Comparison of ENCODE assay signal across 8 cellular contexts in genomic region chr14:22767323-22767589, GRCh38. TPM values are rescaled to one million over a fixed set of nuclear protein-coding genes. Genes with fewer than 3 reads are reported as not detected.
DNase-seq lines count a peak whose midpoint lies in the region; ATAC-seq and TF ChIP-seq lines count a peak whose summit lies in the region.

No MANE protein-coding gene starts in this region.

- peaks cover 16% of the 10 kb centered on the region for H3K4me1 Mint-ChIP-seq in Calu3 (ENCODE audit: low read depth, unreplicated experiment)
- peaks cover 38% of the 10 kb centered on the region for H3K4me1 Mint-ChIP-seq in chondrocyte (ENCODE audit: low read depth)
- peaks cover 31 to 33% of the 10 kb centered on the region in 2 donors for H3K4me1 Mint-ChIP-seq in natural killer cell treated with Interleukin-12 subunit alpha and Interleukin-12 subunit beta and Interleukin-15 and Interleukin-18, amount 100 ng/mL, for 72 hours (ENCODE audit: low read depth in 2 of 2)

- peak; percentile 7 for ATAC-seq in HG03378 (IDR thresholded peaks at IDR 0.05; ENCODE audit: unreplicated experiment)
- no peak for ATAC-seq in natural killer cell treated with Interleukin-12 subunit alpha and Interleukin-12 subunit beta and Interleukin-15 and Interleukin-18, amount 100 ng/mL, for 72 hours

- DNase-seq in Calu3 (no peak), chondrocyte (ENCODE audit: low spot score) (no peak), HuH-7 (ENCODE audit: low spot score) (no peak), OCI-M1 (lab: John Stamatoyannopoulos, UW) (no peak), SK-N-DZ (ENCODE audit: low spot score) (no peak)
- no peak for DNase-seq in natural killer cell treated with Interleukin-12 subunit alpha and Interleukin-12 subunit beta and Interleukin-15 and Interleukin-18, amount 100 ng/mL, for 72 hours (ENCODE audit: low spot score)
- DNase-seq in activated CD8-positive, alpha-beta memory T cell treated with anti-CD3 and anti-CD28 coated beads, Interleukin-2, amount 50 U/mL, for 48 hours, result no peak

- no peaks in the 10 kb centered on the region for H3K9me3 Mint-ChIP-seq in Calu3 (ENCODE audit: low read depth, unreplicated experiment)
- peaks cover 2% of the 10 kb centered on the region for H3K9me3 Mint-ChIP-seq in chondrocyte (ENCODE audit: low read depth)
- no peaks in the 10 kb centered on the region for H3K9me3 Mint-ChIP-seq in natural killer cell treated with Interleukin-12 subunit alpha and Interleukin-12 subunit beta and Interleukin-15 and Interleukin-18, amount 100 ng/mL, for 72 hours

- TF ChIP-seq CTCF in Calu3 (IDR thresholded peaks at IDR 0.05; ENCODE audit: unreplicated experiment) (no peak), chondrocyte (IDR thresholded peaks at IDR 0.05) (no peak)

- BruUV-seq in Calu3 (replicated peaks; lab: Mats Ljungman, UMichigan), result no TSS peak

- H3K36me3 Mint-ChIP-seq in Calu3 (ENCODE audit: insufficient read depth, unreplicated experiment) (peaks cover 56% of the 10 kb centered on the region), chondrocyte (ENCODE audit: low read depth) (peaks cover 34% of the 10 kb centered on the region)
- peaks cover 33% of the 10 kb centered on the region for H3K36me3 Mint-ChIP-seq in natural killer cell treated with Interleukin-12 subunit alpha and Interleukin-12 subunit beta and Interleukin-15 and Interleukin-18, amount 100 ng/mL, for 72 hours

- CTCF ChIA-PET in Calu3 (lab: Charles Lee), result interaction anchor here (1.2 to 2.4 kb wide), 4 partner anchors 69 to 210 kb away, joined by 3 to 7 read pairs (median 4); partner anchors contain the start of genes LRP10 and MMP14

- peak overlapping the region; percentile 82 for H3K4me3 Mint-ChIP-seq in Calu3 (ENCODE audit: low read depth, unreplicated experiment)
- H3K4me3 Mint-ChIP-seq in chondrocyte (ENCODE audit: unreplicated experiment), result peak overlapping the region; percentile 85
- peak overlapping the region; percentile 96 for H3K4me3 Mint-ChIP-seq in natural killer cell treated with Interleukin-12 subunit alpha and Interleukin-12 subunit beta and Interleukin-15 and Interleukin-18, amount 100 ng/mL, for 72 hours

- H3K27ac Mint-ChIP-seq in Calu3 (ENCODE audit: unreplicated experiment) (no peak overlapping the region), chondrocyte (ENCODE audit: unreplicated experiment) (peak overlapping the region; percentile 89)
- peak overlapping the region; percentile 97 to 99 for H3K27ac Mint-ChIP-seq in natural killer cell treated with Interleukin-12 subunit alpha and Interleukin-12 subunit beta and Interleukin-15 and Interleukin-18, amount 100 ng/mL, for 72 hours

- H3K27me3 Mint-ChIP-seq in Calu3 (ENCODE audit: unreplicated experiment) (no peaks in the 10 kb centered on the region), chondrocyte (ENCODE audit: low read depth) (no peaks in the 10 kb centered on the region)
- no peaks in the 10 kb centered on the region for H3K27me3 Mint-ChIP-seq in natural killer cell treated with Interleukin-12 subunit alpha and Interleukin-12 subunit beta and Interleukin-15 and Interleukin-18, amount 100 ng/mL, for 72 hours

- intact Hi-C loops in Calu3 (cut with micrococcal nuclease; ENCODE audit: unreplicated experiment), result loop anchor here (5.0 kb wide), 1 partner anchor 195 kb away; no protein-coding TSS in a partner anchor

RNA-seq across cellular contexts. Expression of gene OXA1L, which starts 0.8 kb away (rescaled TPM):
- 76.5 and 83.3 TPM in 2 replicates for total RNA-seq in Calu3 (2022)
- 75.7 to 78.1 TPM (median 77.2 TPM) in 3 replicates for total RNA-seq in chondrocyte
- 100 to 1,000 TPM; 103 to 112 TPM for total RNA-seq in natural killer cell treated with Interleukin-12 subunit alpha and Interleukin-12 subunit beta and Interleukin-15 and Interleukin-18, amount 100 ng/mL, for 72 hours
- 76.2 and 108 TPM in 2 replicates for polyA plus RNA-seq in SK-N-DZ (2014; cell fraction: cytosol; rRNA removed)
- polyA plus RNA-seq in SK-N-DZ (2014; cell fraction: nucleus; rRNA removed), result 100 and 131 TPM in 2 replicates

RNA-seq across cellular contexts. Expression of gene SLC7A7, which starts 48.0 kb away (rescaled TPM):
- 8.7 and 10.2 TPM in 2 replicates for total RNA-seq in Calu3 (2022)
- 0.46 to 1.5 TPM (median 1.5 TPM) in 3 replicates for total RNA-seq in chondrocyte
- under 1 TPM; 0.36 to 0.59 TPM for total RNA-seq in natural killer cell treated with Interleukin-12 subunit alpha and Interleukin-12 subunit beta and Interleukin-15 and Interleukin-18, amount 100 ng/mL, for 72 hours
- 0.48 and 2.2 TPM in 2 replicates for polyA plus RNA-seq in SK-N-DZ (2014; cell fraction: cytosol; rRNA removed)
- 0.37 and 1.5 TPM in 2 replicates for polyA plus RNA-seq in SK-N-DZ (2014; cell fraction: nucleus; rRNA removed)
